ENCODE assay signal across 22 cellular contexts in the genomic region with DNA sequence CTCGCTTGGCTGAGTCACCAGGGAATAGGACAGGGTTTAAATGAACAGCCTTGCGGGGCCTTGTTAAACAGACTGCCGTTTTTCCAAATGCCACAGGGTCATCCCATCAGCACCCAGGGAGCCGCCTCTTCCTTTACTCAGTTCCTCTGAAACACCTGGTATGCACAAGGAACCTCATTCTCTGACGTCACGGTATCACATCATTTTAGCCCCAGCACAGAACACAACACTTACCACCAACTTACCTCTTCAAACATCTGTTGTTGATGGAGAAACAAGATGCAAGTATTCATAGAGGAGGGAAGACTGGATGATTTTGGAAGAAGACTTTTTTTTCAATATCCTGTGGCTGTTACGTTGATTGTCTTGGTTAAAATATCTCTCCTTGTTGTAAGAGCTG.
DNase-seq lines count a peak whose midpoint lies in the region; ATAC-seq, FAIRE-seq and TF ChIP-seq lines count a peak whose summit lies in the region.
"Had no signal": no experiment of that assay in that cellular context is flagged by ENCODE, and none has a peak within 500 bp of the region (broad histone marks: within the 10 kb centered on the region; RNA-seq: fewer than 3 reads in every experiment).

No MANE protein-coding gene starts in this region.

- no peak overlapping the region for H3K4me3 ChIP-seq in HFF-Myc (replicated peaks; ENCODE audit: low read depth, low read length)
- H3K4me3 ChIP-seq: A549, GM23338 had no signal

- no peak for FAIRE-seq in HTR-8/SVneo (lab: Jason Lieb, UNC)
- FAIRE-seq: A549, GM12892, GM18507 had no signal

- TF ChIP-seq CTCF in HFF-Myc (IDR thresholded peaks at IDR 0.05; ENCODE audit: low read depth, low read length, missing control alignments), result no peak

- peak; percentile 33 for DNase-seq in DMS 273 (lab: John Stamatoyannopoulos, UW; ENCODE audit: unreplicated experiment)
- DNase-seq in DMS 273 treated with DMSO at 0.1 percent for 48 hours (lab: John Stamatoyannopoulos, UW), result no peak
- DNase-seq in HFF-Myc (ENCODE audit: extremely low read depth, low read depth), result peak; percentile 1
- DNase-seq in NCI-H2171 treated with DMSO at 0.1 percent for 48 hours (lab: John Stamatoyannopoulos, UW), result peak; percentile 72
- no peak for DNase-seq in HTR-8/SVneo (ENCODE audit: insufficient read length, low spot score)
- DNase-seq in HCEC 1CT, result no peak
- DNase-seq: AML-193; C1 segment of cervical spinal cord; CD4-positive, CD25-positive, alpha-beta regulatory T cell; CD8-positive, alpha-beta memory T cell; COR-L47; DMS153; DMS79; GDM1; H7; Kasumi-1; KG1 had no signal

- ATAC-seq in HG03457 (IDR thresholded peaks at IDR 0.05; ENCODE audit: unreplicated experiment), result no peak
- ATAC-seq: A549, GM23338 had no signal

Comparison
In these comparisons a context has a peak if more than half of its experiments do, and no peak if none do; other contexts are left out.
1. DNase-seq: peak in DMS 273 (single experiment), HFF-Myc (single experiment) and NCI-H2171 treated with DMSO at 0.1 percent for 48 hours (single experiment); none in DMS 273 treated with DMSO at 0.1 percent for 48 hours (single experiment), HTR-8/SVneo (single experiment) and HCEC 1CT (single experiment).